ENCODE assay signal across 1 cellular context in the genomic region with DNA sequence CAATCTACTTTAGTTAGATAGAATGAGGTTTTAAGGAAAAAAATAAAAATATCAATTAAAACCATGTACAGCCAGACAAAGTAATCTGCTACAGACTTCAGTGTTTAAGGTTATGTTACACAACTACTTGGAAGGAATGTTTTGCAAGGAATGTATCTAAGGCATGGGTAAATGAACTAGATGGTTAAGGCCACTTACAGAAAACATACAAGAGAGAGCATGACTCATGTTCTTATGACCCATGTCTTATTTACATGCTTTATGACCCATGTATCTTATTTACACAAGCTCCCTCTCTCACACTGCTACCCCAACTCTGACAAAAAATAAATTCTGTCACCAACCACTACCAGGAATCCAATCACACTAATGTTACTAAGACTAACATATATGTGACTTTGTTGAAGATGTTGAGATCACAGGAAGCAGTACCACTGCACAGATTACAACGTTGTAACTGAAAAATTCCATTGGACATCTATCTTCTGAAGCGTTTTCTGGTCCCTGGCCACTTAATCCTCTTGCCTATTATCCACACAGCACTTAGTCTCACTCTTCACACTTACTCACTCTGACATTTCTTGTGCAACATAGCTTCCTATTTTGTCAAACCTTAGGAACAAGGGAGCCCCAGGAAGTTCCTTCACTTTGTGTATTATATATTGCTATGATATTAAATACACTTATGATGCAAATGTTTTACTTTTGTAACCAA.
TF ChIP-seq lines count a peak whose summit lies in the region.

No MANE protein-coding gene starts in this region.

TF ChIP-seq in HepG2, 621 proteins besides CTCF, POLR2A, EP300 and RAD21 (continues in another document):
- TF ChIP-seq, protein P1, sequence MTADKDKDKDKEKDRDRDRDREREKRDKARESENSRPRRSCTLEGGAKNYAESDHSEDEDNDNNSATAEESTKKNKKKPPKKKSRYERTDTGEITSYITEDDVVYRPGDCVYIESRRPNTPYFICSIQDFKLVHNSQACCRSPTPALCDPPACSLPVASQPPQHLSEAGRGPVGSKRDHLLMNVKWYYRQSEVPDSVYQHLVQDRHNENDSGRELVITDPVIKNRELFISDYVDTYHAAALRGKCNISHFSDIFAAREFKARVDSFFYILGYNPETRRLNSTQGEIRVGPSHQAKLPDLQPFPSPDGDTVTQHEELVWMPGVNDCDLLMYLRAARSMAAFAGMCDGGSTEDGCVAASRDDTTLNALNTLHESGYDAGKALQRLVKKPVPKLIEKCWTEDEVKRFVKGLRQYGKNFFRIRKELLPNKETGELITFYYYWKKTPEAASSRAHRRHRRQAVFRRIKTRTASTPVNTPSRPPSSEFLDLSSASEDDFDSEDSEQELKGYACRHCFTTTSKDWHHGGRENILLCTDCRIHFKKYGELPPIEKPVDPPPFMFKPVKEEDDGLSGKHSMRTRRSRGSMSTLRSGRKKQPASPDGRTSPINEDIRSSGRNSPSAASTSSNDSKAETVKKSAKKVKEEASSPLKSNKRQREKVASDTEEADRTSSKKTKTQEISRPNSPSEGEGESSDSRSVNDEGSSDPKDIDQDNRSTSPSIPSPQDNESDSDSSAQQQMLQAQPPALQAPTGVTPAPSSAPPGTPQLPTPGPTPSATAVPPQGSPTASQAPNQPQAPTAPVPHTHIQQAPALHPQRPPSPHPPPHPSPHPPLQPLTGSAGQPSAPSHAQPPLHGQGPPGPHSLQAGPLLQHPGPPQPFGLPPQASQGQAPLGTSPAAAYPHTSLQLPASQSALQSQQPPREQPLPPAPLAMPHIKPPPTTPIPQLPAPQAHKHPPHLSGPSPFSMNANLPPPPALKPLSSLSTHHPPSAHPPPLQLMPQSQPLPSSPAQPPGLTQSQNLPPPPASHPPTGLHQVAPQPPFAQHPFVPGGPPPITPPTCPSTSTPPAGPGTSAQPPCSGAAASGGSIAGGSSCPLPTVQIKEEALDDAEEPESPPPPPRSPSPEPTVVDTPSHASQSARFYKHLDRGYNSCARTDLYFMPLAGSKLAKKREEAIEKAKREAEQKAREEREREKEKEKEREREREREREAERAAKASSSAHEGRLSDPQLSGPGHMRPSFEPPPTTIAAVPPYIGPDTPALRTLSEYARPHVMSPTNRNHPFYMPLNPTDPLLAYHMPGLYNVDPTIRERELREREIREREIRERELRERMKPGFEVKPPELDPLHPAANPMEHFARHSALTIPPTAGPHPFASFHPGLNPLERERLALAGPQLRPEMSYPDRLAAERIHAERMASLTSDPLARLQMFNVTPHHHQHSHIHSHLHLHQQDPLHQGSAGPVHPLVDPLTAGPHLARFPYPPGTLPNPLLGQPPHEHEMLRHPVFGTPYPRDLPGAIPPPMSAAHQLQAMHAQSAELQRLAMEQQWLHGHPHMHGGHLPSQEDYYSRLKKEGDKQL (CRISPR knock-in tag; IDR thresholded peaks at IDR 0.05; ENCODE audit: low read depth): no peak
- TF ChIP-seq ARNT (IDR thresholded peaks at IDR 0.05) (no peak), IKZF4 (CRISPR knock-in tag; IDR thresholded peaks at IDR 0.05; ENCODE audit: borderline replicate concordance, low read depth, not compliant biosample characterization) (no peak), ZNF564 (CRISPR knock-in tag; IDR thresholded peaks at IDR 0.05) (no peak), STAG1 (CRISPR knock-in tag; IDR thresholded peaks at IDR 0.05) (no peak), KMT2B (CRISPR knock-in tag; IDR thresholded peaks at IDR 0.05) (no peak), BCL6 (CRISPR knock-in tag; IDR thresholded peaks at IDR 0.05) (no peak)
- TF ChIP-seq, protein P2, sequence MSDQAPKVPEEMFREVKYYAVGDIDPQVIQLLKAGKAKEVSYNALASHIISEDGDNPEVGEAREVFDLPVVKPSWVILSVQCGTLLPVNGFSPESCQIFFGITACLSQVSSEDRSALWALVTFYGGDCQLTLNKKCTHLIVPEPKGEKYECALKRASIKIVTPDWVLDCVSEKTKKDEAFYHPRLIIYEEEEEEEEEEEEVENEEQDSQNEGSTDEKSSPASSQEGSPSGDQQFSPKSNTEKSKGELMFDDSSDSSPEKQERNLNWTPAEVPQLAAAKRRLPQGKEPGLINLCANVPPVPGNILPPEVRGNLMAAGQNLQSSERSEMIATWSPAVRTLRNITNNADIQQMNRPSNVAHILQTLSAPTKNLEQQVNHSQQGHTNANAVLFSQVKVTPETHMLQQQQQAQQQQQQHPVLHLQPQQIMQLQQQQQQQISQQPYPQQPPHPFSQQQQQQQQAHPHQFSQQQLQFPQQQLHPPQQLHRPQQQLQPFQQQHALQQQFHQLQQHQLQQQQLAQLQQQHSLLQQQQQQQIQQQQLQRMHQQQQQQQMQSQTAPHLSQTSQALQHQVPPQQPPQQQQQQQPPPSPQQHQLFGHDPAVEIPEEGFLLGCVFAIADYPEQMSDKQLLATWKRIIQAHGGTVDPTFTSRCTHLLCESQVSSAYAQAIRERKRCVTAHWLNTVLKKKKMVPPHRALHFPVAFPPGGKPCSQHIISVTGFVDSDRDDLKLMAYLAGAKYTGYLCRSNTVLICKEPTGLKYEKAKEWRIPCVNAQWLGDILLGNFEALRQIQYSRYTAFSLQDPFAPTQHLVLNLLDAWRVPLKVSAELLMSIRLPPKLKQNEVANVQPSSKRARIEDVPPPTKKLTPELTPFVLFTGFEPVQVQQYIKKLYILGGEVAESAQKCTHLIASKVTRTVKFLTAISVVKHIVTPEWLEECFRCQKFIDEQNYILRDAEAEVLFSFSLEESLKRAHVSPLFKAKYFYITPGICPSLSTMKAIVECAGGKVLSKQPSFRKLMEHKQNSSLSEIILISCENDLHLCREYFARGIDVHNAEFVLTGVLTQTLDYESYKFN (CRISPR knock-in tag; conservative IDR thresholded peaks at IDR 0.05): no peak
- TF ChIP-seq, protein P3, sequence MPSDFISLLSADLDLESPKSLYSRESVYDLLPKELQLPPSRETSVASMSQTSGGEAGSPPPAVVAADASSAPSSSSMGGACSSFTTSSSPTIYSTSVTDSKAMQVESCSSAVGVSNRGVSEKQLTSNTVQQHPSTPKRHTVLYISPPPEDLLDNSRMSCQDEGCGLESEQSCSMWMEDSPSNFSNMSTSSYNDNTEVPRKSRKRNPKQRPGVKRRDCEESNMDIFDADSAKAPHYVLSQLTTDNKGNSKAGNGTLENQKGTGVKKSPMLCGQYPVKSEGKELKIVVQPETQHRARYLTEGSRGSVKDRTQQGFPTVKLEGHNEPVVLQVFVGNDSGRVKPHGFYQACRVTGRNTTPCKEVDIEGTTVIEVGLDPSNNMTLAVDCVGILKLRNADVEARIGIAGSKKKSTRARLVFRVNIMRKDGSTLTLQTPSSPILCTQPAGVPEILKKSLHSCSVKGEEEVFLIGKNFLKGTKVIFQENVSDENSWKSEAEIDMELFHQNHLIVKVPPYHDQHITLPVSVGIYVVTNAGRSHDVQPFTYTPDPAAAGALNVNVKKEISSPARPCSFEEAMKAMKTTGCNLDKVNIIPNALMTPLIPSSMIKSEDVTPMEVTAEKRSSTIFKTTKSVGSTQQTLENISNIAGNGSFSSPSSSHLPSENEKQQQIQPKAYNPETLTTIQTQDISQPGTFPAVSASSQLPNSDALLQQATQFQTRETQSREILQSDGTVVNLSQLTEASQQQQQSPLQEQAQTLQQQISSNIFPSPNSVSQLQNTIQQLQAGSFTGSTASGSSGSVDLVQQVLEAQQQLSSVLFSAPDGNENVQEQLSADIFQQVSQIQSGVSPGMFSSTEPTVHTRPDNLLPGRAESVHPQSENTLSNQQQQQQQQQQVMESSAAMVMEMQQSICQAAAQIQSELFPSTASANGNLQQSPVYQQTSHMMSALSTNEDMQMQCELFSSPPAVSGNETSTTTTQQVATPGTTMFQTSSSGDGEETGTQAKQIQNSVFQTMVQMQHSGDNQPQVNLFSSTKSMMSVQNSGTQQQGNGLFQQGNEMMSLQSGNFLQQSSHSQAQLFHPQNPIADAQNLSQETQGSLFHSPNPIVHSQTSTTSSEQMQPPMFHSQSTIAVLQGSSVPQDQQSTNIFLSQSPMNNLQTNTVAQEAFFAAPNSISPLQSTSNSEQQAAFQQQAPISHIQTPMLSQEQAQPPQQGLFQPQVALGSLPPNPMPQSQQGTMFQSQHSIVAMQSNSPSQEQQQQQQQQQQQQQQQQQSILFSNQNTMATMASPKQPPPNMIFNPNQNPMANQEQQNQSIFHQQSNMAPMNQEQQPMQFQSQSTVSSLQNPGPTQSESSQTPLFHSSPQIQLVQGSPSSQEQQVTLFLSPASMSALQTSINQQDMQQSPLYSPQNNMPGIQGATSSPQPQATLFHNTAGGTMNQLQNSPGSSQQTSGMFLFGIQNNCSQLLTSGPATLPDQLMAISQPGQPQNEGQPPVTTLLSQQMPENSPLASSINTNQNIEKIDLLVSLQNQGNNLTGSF (CRISPR knock-in tag; IDR thresholded peaks at IDR 0.05): no peak
- TF ChIP-seq, protein P4, sequence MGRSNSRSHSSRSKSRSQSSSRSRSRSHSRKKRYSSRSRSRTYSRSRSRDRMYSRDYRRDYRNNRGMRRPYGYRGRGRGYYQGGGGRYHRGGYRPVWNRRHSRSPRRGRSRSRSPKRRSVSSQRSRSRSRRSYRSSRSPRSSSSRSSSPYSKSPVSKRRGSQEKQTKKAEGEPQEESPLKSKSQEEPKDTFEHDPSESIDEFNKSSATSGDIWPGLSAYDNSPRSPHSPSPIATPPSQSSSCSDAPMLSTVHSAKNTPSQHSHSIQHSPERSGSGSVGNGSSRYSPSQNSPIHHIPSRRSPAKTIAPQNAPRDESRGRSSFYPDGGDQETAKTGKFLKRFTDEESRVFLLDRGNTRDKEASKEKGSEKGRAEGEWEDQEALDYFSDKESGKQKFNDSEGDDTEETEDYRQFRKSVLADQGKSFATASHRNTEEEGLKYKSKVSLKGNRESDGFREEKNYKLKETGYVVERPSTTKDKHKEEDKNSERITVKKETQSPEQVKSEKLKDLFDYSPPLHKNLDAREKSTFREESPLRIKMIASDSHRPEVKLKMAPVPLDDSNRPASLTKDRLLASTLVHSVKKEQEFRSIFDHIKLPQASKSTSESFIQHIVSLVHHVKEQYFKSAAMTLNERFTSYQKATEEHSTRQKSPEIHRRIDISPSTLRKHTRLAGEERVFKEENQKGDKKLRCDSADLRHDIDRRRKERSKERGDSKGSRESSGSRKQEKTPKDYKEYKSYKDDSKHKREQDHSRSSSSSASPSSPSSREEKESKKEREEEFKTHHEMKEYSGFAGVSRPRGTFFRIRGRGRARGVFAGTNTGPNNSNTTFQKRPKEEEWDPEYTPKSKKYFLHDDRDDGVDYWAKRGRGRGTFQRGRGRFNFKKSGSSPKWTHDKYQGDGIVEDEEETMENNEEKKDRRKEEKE (IDR thresholded peaks at IDR 0.05): no peak
- TF ChIP-seq, protein P5, sequence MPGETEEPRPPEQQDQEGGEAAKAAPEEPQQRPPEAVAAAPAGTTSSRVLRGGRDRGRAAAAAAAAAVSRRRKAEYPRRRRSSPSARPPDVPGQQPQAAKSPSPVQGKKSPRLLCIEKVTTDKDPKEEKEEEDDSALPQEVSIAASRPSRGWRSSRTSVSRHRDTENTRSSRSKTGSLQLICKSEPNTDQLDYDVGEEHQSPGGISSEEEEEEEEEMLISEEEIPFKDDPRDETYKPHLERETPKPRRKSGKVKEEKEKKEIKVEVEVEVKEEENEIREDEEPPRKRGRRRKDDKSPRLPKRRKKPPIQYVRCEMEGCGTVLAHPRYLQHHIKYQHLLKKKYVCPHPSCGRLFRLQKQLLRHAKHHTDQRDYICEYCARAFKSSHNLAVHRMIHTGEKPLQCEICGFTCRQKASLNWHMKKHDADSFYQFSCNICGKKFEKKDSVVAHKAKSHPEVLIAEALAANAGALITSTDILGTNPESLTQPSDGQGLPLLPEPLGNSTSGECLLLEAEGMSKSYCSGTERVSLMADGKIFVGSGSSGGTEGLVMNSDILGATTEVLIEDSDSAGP (CRISPR knock-in tag; IDR thresholded peaks at IDR 0.05; ENCODE audit: borderline replicate concordance): no peak
- TF ChIP-seq, protein P6, sequence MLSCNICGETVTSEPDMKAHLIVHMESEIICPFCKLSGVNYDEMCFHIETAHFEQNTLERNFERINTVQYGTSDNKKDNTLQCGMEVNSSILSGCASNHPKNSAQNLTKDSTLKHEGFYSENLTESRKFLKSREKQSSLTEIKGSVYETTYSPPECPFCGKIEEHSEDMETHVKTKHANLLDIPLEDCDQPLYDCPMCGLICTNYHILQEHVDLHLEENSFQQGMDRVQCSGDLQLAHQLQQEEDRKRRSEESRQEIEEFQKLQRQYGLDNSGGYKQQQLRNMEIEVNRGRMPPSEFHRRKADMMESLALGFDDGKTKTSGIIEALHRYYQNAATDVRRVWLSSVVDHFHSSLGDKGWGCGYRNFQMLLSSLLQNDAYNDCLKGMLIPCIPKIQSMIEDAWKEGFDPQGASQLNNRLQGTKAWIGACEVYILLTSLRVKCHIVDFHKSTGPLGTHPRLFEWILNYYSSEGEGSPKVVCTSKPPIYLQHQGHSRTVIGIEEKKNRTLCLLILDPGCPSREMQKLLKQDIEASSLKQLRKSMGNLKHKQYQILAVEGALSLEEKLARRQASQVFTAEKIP (CRISPR knock-in tag; IDR thresholded peaks at IDR 0.05; ENCODE audit: borderline replicate concordance): no peak
- TF ChIP-seq, protein P7, sequence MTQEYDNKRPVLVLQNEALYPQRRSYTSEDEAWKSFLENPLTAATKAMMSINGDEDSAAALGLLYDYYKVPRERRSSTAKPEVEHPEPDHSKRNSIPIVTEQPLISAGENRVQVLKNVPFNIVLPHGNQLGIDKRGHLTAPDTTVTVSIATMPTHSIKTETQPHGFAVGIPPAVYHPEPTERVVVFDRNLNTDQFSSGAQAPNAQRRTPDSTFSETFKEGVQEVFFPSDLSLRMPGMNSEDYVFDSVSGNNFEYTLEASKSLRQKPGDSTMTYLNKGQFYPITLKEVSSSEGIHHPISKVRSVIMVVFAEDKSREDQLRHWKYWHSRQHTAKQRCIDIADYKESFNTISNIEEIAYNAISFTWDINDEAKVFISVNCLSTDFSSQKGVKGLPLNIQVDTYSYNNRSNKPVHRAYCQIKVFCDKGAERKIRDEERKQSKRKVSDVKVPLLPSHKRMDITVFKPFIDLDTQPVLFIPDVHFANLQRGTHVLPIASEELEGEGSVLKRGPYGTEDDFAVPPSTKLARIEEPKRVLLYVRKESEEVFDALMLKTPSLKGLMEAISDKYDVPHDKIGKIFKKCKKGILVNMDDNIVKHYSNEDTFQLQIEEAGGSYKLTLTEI (CRISPR knock-in tag; conservative IDR thresholded peaks at IDR 0.05): no peak
- TF ChIP-seq, protein P8, sequence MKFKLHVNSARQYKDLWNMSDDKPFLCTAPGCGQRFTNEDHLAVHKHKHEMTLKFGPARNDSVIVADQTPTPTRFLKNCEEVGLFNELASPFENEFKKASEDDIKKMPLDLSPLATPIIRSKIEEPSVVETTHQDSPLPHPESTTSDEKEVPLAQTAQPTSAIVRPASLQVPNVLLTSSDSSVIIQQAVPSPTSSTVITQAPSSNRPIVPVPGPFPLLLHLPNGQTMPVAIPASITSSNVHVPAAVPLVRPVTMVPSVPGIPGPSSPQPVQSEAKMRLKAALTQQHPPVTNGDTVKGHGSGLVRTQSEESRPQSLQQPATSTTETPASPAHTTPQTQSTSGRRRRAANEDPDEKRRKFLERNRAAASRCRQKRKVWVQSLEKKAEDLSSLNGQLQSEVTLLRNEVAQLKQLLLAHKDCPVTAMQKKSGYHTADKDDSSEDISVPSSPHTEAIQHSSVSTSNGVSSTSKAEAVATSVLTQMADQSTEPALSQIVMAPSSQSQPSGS (CRISPR knock-in tag; IDR thresholded peaks at IDR 0.05): no peak
